ENCODE assay signal across 7 cellular contexts in genomic region chr15:32341530-32341929, GRCh38.
DNase-seq lines count a peak whose midpoint lies in the region; ATAC-seq and TF ChIP-seq lines count a peak whose summit lies in the region.
"Not testable (repeated sequence)": the region's sequence is repeated elsewhere in the genome, so short reads cannot be mapped to it uniquely, and the experiment has no call there.

No MANE protein-coding gene starts in this region.

- not testable (repeated sequence) for H3K27me3 Mint-ChIP-seq in GM23338 (ENCODE audit: insufficient read depth, low read depth, poor library complexity); brain; nephron (ENCODE audit: low read depth); type B pancreatic cell

- H3K4me3 Mint-ChIP-seq in GM23338 (peak overlapping the region; percentile 23; the same call in 1 of the 3 replicates), brain (peak overlapping the region in 4 of 5 experiments; percentile 57 to 81 (median 65)), nephron (peak overlapping the region; percentile 68 to 78 (median 75)), type B pancreatic cell (peak overlapping the region; percentile 64)

- H3K27me3 ChIP-seq in GM23338 (ENCODE audit: insufficient read depth): peaks cover 11% of the 10 kb centered on the region
- not testable (repeated sequence) for H3K27me3 ChIP-seq in SJCRH30; left lung; neuron (ENCODE audit: insufficient read depth, low read length)

- not testable (repeated sequence) for DNase-seq in GM23338 (ENCODE audit: low spot score); SJCRH30; left lung; type B pancreatic cell (ENCODE audit: extremely low spot score, unreplicated experiment)

- not testable (repeated sequence) for ATAC-seq in GM23338
- ATAC-seq in left lung: peak; percentile 33

- not testable (repeated sequence) for H3K4me2 ChIP-seq in GM23338

- H3F3A ChIP-seq in GM23338 (replicated peaks; ENCODE audit: low read depth): not testable (repeated sequence)

- H3K4me1 Mint-ChIP-seq in GM23338; brain; nephron; type B pancreatic cell (ENCODE audit: unreplicated experiment): not testable (repeated sequence)

- H3K79me2 ChIP-seq in GM23338 (replicated peaks; ENCODE audit: insufficient read depth): not testable (repeated sequence)

- not testable (repeated sequence) for H3K9me3 Mint-ChIP-seq in GM23338, brain, nephron, type B pancreatic cell

- H3K27ac Mint-ChIP-seq in GM23338, brain, type B pancreatic cell: not testable (repeated sequence)
- H3K27ac Mint-ChIP-seq in nephron: peak overlapping the region in 1 of 3 experiments; percentile 69

- H3K27ac ChIP-seq in GM23338 (ENCODE audit: low read depth); SJCRH30; left lung: not testable (repeated sequence)

- not testable (repeated sequence) for H3K36me3 ChIP-seq in GM23338 (ENCODE audit: insufficient read depth); SJCRH30; left lung; neuron (ENCODE audit: insufficient read depth, low read length)

- not testable (repeated sequence) for H3K9me3 ChIP-seq in SJCRH30 (replicated peaks); left lung; neuron (ENCODE audit: low read length)

- not testable (repeated sequence) for H4K20me1 ChIP-seq in GM23338 (replicated peaks; ENCODE audit: insufficient read depth)

- H3K9me2 ChIP-seq in GM23338 (ENCODE audit: insufficient read depth): not testable (repeated sequence)

- TF ChIP-seq CTCF in GM23338 (conservative IDR thresholded peaks at IDR 0.05; ENCODE audit: low read depth in 2 of 2); brain (conservative IDR thresholded peaks at IDR 0.05); left lung (IDR thresholded peaks at IDR 0.05); nephron (IDR thresholded peaks at IDR 0.05; ENCODE audit: unreplicated experiment in 3 of 3); type B pancreatic cell (conservative IDR thresholded peaks at IDR 0.05): not testable (repeated sequence)

- not testable (repeated sequence) for H3K4me3 ChIP-seq in GM23338, left lung
- H3K4me3 ChIP-seq in SJCRH30: peak overlapping the region; percentile 47
- peak overlapping the region; percentile 43 for H3K4me3 ChIP-seq in neuron (ENCODE audit: low read length)

- intact Hi-C loops in left lung (cut with DNase I): not testable (repeated sequence)

- not testable (repeated sequence) for H3K36me3 Mint-ChIP-seq in GM23338 (ENCODE audit: low read depth); brain; nephron (ENCODE audit: low read depth); type B pancreatic cell

- not testable (repeated sequence) for H2AFZ ChIP-seq in GM23338; neuron (ENCODE audit: low read depth, low read length)

- not testable (repeated sequence) for H3K4me1 ChIP-seq in GM23338 (ENCODE audit: insufficient read depth); SJCRH30; left lung; neuron (ENCODE audit: insufficient read depth, low read length)

Comparison
In these comparisons a context has a peak if more than half of its experiments do, and no peak if none do; other contexts are left out.
1. H3K4me3 Mint-ChIP-seq: peak in every context shown above with its lines; median percentile 75 in nephron; 65 in brain; 64 in type B pancreatic cell; 23 in GM23338.